18 cellular contexts compared by ENCODE assay signal in the genomic region with DNA sequence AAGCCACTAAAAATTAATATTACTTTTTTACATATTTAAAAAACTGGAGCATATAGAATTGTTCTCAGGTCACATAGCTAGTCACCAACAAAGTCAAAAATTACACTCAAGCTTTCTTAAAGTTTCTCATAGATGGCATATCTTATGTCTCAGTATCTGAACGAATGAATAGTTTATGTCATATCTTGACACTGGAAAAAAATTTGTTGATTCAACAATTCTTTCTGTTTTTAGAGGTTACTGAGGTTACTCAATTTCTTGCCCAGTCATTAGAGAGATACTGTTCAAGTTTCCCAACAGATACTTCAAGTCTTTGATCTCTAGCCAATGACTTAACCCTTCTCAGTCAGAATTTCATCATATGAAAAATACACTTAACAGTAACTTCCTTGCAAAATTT.
DNase-seq lines count a peak whose midpoint lies in the region; ATAC-seq, FAIRE-seq and TF ChIP-seq lines count a peak whose summit lies in the region.
"Had no signal": no experiment of that assay in that cellular context is flagged by ENCODE, and none has a peak within 500 bp of the region (broad histone marks: within the 10 kb centered on the region; RNA-seq: fewer than 3 reads in every experiment).

No MANE protein-coding gene starts in this region.

- no peak overlapping the region for H4K91ac ChIP-seq in trophoblast cell (ENCODE audit: low read depth, low read length)

- H3K23ac ChIP-seq in trophoblast cell (ENCODE audit: low read length) = no peak overlapping the region

- in situ Hi-C loops in HepG2 (cut with HindIII; ENCODE audit: extremely low pct_ligation_motif_present, low pct_unique_long_range_greater_than_20kb) = no loop called here
- in situ Hi-C loops in G401 (cut with HindIII; ENCODE audit: low sequenced_read_pairs) = no loop called here

- H3K4me3 ChIP-seq in HepG2 (replicated peaks in 1 of 3; ENCODE audit: insufficient read depth in 1 of 3, low read depth in 2 of 3, low read length in 3 of 3) (no peak overlapping the region), right lobe of liver (no peak overlapping the region), astrocyte (ENCODE audit: insufficient read depth, low read depth, low read length) (no peak overlapping the region), epithelial cell of esophagus (ENCODE audit: low read length) (no peak overlapping the region), prostate gland (no peak overlapping the region), trophoblast cell (ENCODE audit: low read depth, low read length) (no peak overlapping the region)
- H3K4me3 ChIP-seq: GM12878, GM23248 had no signal

- no peak overlapping the region for H3K27ac ChIP-seq in HepG2 (ENCODE audit: extremely low read length, insufficient read depth, low read length)
- no peak overlapping the region for H3K27ac ChIP-seq in right lobe of liver
- H3K27ac ChIP-seq in astrocyte (ENCODE audit: low read depth, low read length) = no peak overlapping the region
- H3K27ac ChIP-seq in prostate gland = no peak overlapping the region
- no peak overlapping the region for H3K27ac ChIP-seq in trophoblast cell (ENCODE audit: low read depth, low read length)
- H3K27ac ChIP-seq: GM23248 had no signal

- H4K8ac ChIP-seq in trophoblast cell (ENCODE audit: low read depth, low read length) = no peak overlapping the region

- H3K27me3 ChIP-seq in HepG2 (ENCODE audit: control insufficient read depth in 1 of 2, insufficient read depth in 2 of 2, low read length in 2 of 2) = no peaks in the 10 kb centered on the region
- H3K27me3 ChIP-seq in right lobe of liver = no peaks in the 10 kb centered on the region
- no peaks in the 10 kb centered on the region for H3K27me3 ChIP-seq in astrocyte (ENCODE audit: insufficient read depth, low read length)
- no peaks in the 10 kb centered on the region for H3K27me3 ChIP-seq in prostate gland (replicated peaks; ENCODE audit: insufficient read depth)
- no peaks in the 10 kb centered on the region for H3K27me3 ChIP-seq in trophoblast cell (ENCODE audit: insufficient read depth, low read length)
- H3K27me3 ChIP-seq: BE2C had no signal

- TF ChIP-seq CTCF in HepG2 (CRISPR knock-in tag; IDR thresholded peaks at IDR 0.05) (no peak), right lobe of liver (IDR thresholded peaks at IDR 0.05) (no peak), astrocyte (IDR thresholded peaks at IDR 0.05; ENCODE audit: insufficient read depth, low read depth, low read length) (no peak), epithelial cell of esophagus (IDR thresholded peaks at IDR 0.05; ENCODE audit: insufficient read depth, low read depth, low read length, missing control alignments) (no peak), prostate gland (IDR thresholded peaks at IDR 0.05) (no peak)

- H3K79me2 ChIP-seq in HepG2 (ENCODE audit: insufficient read depth, low read length) (no peaks in the 10 kb centered on the region), astrocyte (ENCODE audit: insufficient read depth, low read length) (no peaks in the 10 kb centered on the region), trophoblast cell (ENCODE audit: control insufficient read depth, insufficient read depth, low read length, poor library complexity) (no peaks in the 10 kb centered on the region)

- H4K20me1 ChIP-seq in HepG2 (ENCODE audit: insufficient read depth, low read length) = no peaks in the 10 kb centered on the region
- H4K20me1 ChIP-seq in astrocyte (ENCODE audit: insufficient read depth, low read length) = no peaks in the 10 kb centered on the region

- no peak overlapping the region for H3K9ac ChIP-seq in HepG2 (ENCODE audit: insufficient read depth, low read depth, low read length)
- H3K9ac ChIP-seq in astrocyte (ENCODE audit: low read length) = no peak overlapping the region
- no peak overlapping the region for H3K9ac ChIP-seq in trophoblast cell (ENCODE audit: low read length)
- H3K9ac ChIP-seq: GM23248 had no signal

- FAIRE-seq in HepG2 (lab: Jason Lieb, UNC) (no peak), astrocyte (lab: Jason Lieb, UNC) (peak; percentile 13)
- FAIRE-seq: GM12878, GM19239, H54 had no signal

- POLR2A ChIA-PET in HepG2 (lab: Yijun Ruan, JAX) = no interaction called here

- no peaks in the 10 kb centered on the region for H3K9me3 Mint-ChIP-seq in astrocyte (ENCODE audit: unreplicated experiment)

- H3K4me3 Mint-ChIP-seq in astrocyte (ENCODE audit: unreplicated experiment) = no peak overlapping the region
- H3K4me3 Mint-ChIP-seq: CD4-positive, CD25-positive, alpha-beta regulatory T cell; CD8-positive, alpha-beta memory T cell had no signal

- CTCF ChIA-PET in HepG2 (lab: Yijun Ruan, JAX; ENCODE audit: low intra/inter-chr PET ratio, low total read pairs) = no interaction called here

- WGBS in HepG2 (ENCODE audit: low lambda C conversion rate) = 2% methylated on average over 1 of the region's 1 CpG
- 41% methylated on average over 1 of the region's 1 CpG for WGBS in right lobe of liver (ENCODE audit: insufficient coverage, low coverage, low lambda C conversion rate, missing lambda C conversion rate)
- WGBS in prostate gland = 83% methylated on average over 1 of the region's 1 CpG
- no CpG with 5 or more reads among the region's 1 CpG for WGBS in trophoblast cell (ENCODE audit: extremely low coverage, insufficient coverage, insufficient read length)

- H3K18ac ChIP-seq in trophoblast cell (ENCODE audit: low read length) = no peak overlapping the region

- H3K27me3 Mint-ChIP-seq in astrocyte (ENCODE audit: low read depth, unreplicated experiment) = no peaks in the 10 kb centered on the region
- H3K27me3 Mint-ChIP-seq: CD4-positive, CD25-positive, alpha-beta regulatory T cell; CD8-positive, alpha-beta memory T cell had no signal

- no peak overlapping the region for H4K12ac ChIP-seq in trophoblast cell (ENCODE audit: low read depth, low read length)

- H3K9me3 ChIP-seq in HepG2 (ENCODE audit: low read length) = no peaks in the 10 kb centered on the region
- H3K9me3 ChIP-seq in right lobe of liver = no peaks in the 10 kb centered on the region
- no peaks in the 10 kb centered on the region for H3K9me3 ChIP-seq in astrocyte (ENCODE audit: insufficient read depth, low read depth, low read length)
- no peaks in the 10 kb centered on the region for H3K9me3 ChIP-seq in prostate gland
- no peaks in the 10 kb centered on the region for H3K9me3 ChIP-seq in trophoblast cell (ENCODE audit: insufficient read depth, low read depth, low read length)
- H3K9me3 ChIP-seq: BE2C had no signal

- H3K36me3 ChIP-seq in HepG2 (replicated peaks in 1 of 2; ENCODE audit: control insufficient read depth in 1 of 2, insufficient read depth in 2 of 2, low read length in 2 of 2) (no peaks in the 10 kb centered on the region), right lobe of liver (no peaks in the 10 kb centered on the region), astrocyte (ENCODE audit: insufficient read depth, low read length) (no peaks in the 10 kb centered on the region), prostate gland (no peaks in the 10 kb centered on the region), trophoblast cell (ENCODE audit: control insufficient read depth in 1 of 2, insufficient read depth in 2 of 2, low read length in 2 of 2) (no peaks in the 10 kb centered on the region)
- H3K36me3 ChIP-seq: BE2C had no signal

- no peak for ATAC-seq in HepG2
- no peak for ATAC-seq in right lobe of liver
- ATAC-seq: GM12878 had no signal

- no peak overlapping the region for H2BK120ac ChIP-seq in trophoblast cell (ENCODE audit: insufficient read depth, low read length, poor library complexity)

- H3K79me1 ChIP-seq in trophoblast cell (ENCODE audit: low read length) = no peaks in the 10 kb centered on the region

- H2BK5ac ChIP-seq in trophoblast cell (ENCODE audit: low read depth, low read length, poor library complexity) = no peak overlapping the region

- no peaks in the 10 kb centered on the region for H3K36me3 Mint-ChIP-seq in astrocyte (ENCODE audit: low read depth, unreplicated experiment)
- H3K36me3 Mint-ChIP-seq: CD4-positive, CD25-positive, alpha-beta regulatory T cell; CD8-positive, alpha-beta memory T cell had no signal

- H2BK12ac ChIP-seq in trophoblast cell (ENCODE audit: low read length) = no peak overlapping the region

- no peak for TF ChIP-seq POLR2A in HepG2 (IDR thresholded peaks at IDR 0.05; ENCODE audit: insufficient read depth in 1 of 2, low read depth in 2 of 2, low read length in 2 of 2)
- TF ChIP-seq POLR2A in right lobe of liver (IDR thresholded peaks at IDR 0.05) = no peak
- no peak for TF ChIP-seq POLR2A in prostate gland (IDR thresholded peaks at IDR 0.05)

- intact Hi-C loops in HepG2 (cut with micrococcal nuclease; ENCODE audit: unreplicated experiment) = no loop called here
- intact Hi-C loops in right lobe of liver (cut with DNase I) = no loop called here
- intact Hi-C loops in prostate gland (cut with DNase I) = no loop called here

- no peak overlapping the region for H3K4ac ChIP-seq in trophoblast cell (ENCODE audit: low read depth, low read length)

- TF ChIP-seq EP300 in HepG2 (IDR thresholded peaks at IDR 0.05; ENCODE audit: low read depth in 2 of 2, low read length in 2 of 2) (no peak), HepG2 (CRISPR knock-in tag; IDR thresholded peaks at IDR 0.05; ENCODE audit: borderline replicate concordance) (no peak)

- no peak overlapping the region for H3K27ac Mint-ChIP-seq in astrocyte (ENCODE audit: unreplicated experiment)
- H3K27ac Mint-ChIP-seq: CD4-positive, CD25-positive, alpha-beta regulatory T cell; CD8-positive, alpha-beta memory T cell had no signal

- no peaks in the 10 kb centered on the region for H3K4me1 Mint-ChIP-seq in astrocyte (ENCODE audit: low read depth, unreplicated experiment)
- H3K4me1 Mint-ChIP-seq: CD4-positive, CD25-positive, alpha-beta regulatory T cell; CD8-positive, alpha-beta memory T cell had no signal

- H2AFZ ChIP-seq in HepG2 (ENCODE audit: low read length) = no peak overlapping the region
- H2AFZ ChIP-seq in astrocyte (ENCODE audit: low read depth, low read length) = no peak overlapping the region
- no peak overlapping the region for H2AFZ ChIP-seq in trophoblast cell (ENCODE audit: insufficient read depth, low read length, poor library complexity)
- H2AFZ ChIP-seq: GM23248 had no signal

- TF ChIP-seq RAD21 in HepG2 (CRISPR knock-in tag; IDR thresholded peaks at IDR 0.05) = no peak

- H2AK5ac ChIP-seq in trophoblast cell (ENCODE audit: low read length) = no peak overlapping the region

- H3K4me1 ChIP-seq in HepG2 (ENCODE audit: insufficient read depth, low read length) (no peaks in the 10 kb centered on the region), right lobe of liver (no peaks in the 10 kb centered on the region), astrocyte (ENCODE audit: insufficient read depth, low read length) (no peaks in the 10 kb centered on the region), prostate gland (replicated peaks) (no peaks in the 10 kb centered on the region), trophoblast cell (ENCODE audit: control insufficient read depth in 1 of 2, insufficient read depth in 2 of 2, low read length in 2 of 2) (no peaks in the 10 kb centered on the region)
- H3K4me1 ChIP-seq: BE2C had no signal

- no peak overlapping the region for H3K14ac ChIP-seq in trophoblast cell (ENCODE audit: low read length)

- H3K4me2 ChIP-seq in HepG2 (ENCODE audit: low read depth, low read length) (no peak overlapping the region), astrocyte (ENCODE audit: low read length) (no peak overlapping the region), trophoblast cell (ENCODE audit: low read length) (no peak overlapping the region)

- DNase-seq in HepG2 (ENCODE audit: low spot score) (no peak), right lobe of liver (no peak), astrocyte (ENCODE audit: low read depth) (no peak), epithelial cell of esophagus (ENCODE audit: low read depth) (peak; percentile 2), prostate gland (ENCODE audit: low spot score) (no peak), trophoblast cell (no peak), G401 (ENCODE audit: low spot score) (no peak)
- DNase-seq: BE2C; C1 segment of cervical spinal cord; CD4-positive, CD25-positive, alpha-beta regulatory T cell; CD8-positive, alpha-beta memory T cell; COR-L47; DMS79 treated with DMSO at 0.1 percent for 48 hours; GM23248; HCEC 1CT had no signal

- BruUV-seq in HepG2 (replicated peaks; lab: Mats Ljungman, UMichigan) = no TSS peak
